18 cellular contexts compared by ENCODE assay signal in the genomic region with DNA sequence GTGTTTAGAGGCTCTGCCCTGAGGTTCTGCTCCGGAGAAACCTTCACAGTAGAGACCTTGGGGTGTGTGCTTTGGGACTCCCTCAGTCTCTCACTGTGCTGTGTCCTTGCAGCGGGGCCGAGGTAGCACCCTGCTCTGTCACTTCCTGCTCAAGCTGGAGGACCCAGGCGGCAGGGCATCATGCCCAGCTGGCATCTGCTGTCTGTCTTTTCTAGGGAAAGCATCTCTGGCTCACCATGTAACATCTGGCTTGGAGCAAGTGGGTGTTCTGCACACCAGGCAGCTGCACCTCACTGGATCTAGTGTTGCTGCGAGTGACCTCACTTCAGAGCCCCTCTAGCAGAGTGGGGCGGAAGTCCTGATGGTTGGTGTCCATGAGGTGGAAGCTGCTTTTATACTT.
"Had no signal": no experiment of that assay in that cellular context is flagged by ENCODE, and none has a peak within 500 bp of the region (broad histone marks: within the 10 kb centered on the region; RNA-seq: fewer than 3 reads in every experiment).

No MANE protein-coding gene starts in this region.

- H3K9ac ChIP-seq: neural progenitor cell had no signal

- H3K36me3 Mint-ChIP-seq: activated naive CD8-positive, alpha-beta T cell treated with anti-CD3 and anti-CD28 coated beads, Interleukin-2, amount 10 ng/mL, durations not matched to agents 7 days and 5 days; immature natural killer cell; neural progenitor cell had no signal

- H3K9me3 Mint-ChIP-seq: activated naive CD8-positive, alpha-beta T cell treated with anti-CD3 and anti-CD28 coated beads, Interleukin-2, amount 10 ng/mL, durations not matched to agents 7 days and 5 days; immature natural killer cell; neural progenitor cell had no signal

- H3K4me3 Mint-ChIP-seq: activated naive CD8-positive, alpha-beta T cell treated with anti-CD3 and anti-CD28 coated beads, Interleukin-2, amount 10 ng/mL, durations not matched to agents 7 days and 5 days; immature natural killer cell; neural progenitor cell had no signal

- ATAC-seq: activated CD4-positive, CD25-positive, alpha-beta regulatory T cell treated with anti-CD3 and anti-CD28 coated beads, Interleukin-2, amount 50 U/mL, for 24 hours; left colon; sciatic nerve had no signal

- H3K4me1 ChIP-seq: neural progenitor cell had no signal

- H3K27ac Mint-ChIP-seq: activated naive CD8-positive, alpha-beta T cell treated with anti-CD3 and anti-CD28 coated beads, Interleukin-2, amount 10 ng/mL, durations not matched to agents 7 days and 5 days; immature natural killer cell; neural progenitor cell had no signal

- H3K27ac ChIP-seq: brain microvascular endothelial cell, neural progenitor cell, thoracic aorta had no signal

- DNase-seq: activated naive CD4-positive, alpha-beta T cell; activated naive CD8-positive, alpha-beta T cell treated with anti-CD3 and anti-CD28 coated beads, Interleukin-2, amount 10 ng/mL, durations not matched to agents 7 days and 5 days; activated T-cell treated with anti-CD3 and anti-CD28 coated beads for 4 hours; brain microvascular endothelial cell; effector CD8-positive, alpha-beta T cell; foreskin melanocyte; head of caudate nucleus; immature natural killer cell; left colon; midbrain; stimulated activated CD4-positive, alpha-beta T cell treated with anti-CD3 and anti-CD28 coated beads, Interleukin-12 subunit alpha, Interleukin-12 subunit beta, amount 100 ng/mL, for 4 hours; stimulated activated CD4-positive, alpha-beta T cell treated with anti-CD3 and anti-CD28 coated beads, Interleukin-2, amount 100 ng/mL, for 24 hours; T-helper 9 cell had no signal

- H3K27me3 ChIP-seq: brain microvascular endothelial cell, neural progenitor cell had no signal

- H3K4me3 ChIP-seq: lung, neural progenitor cell, thoracic aorta had no signal

- H3K36me3 ChIP-seq: brain microvascular endothelial cell, neural progenitor cell, thoracic aorta had no signal

- H3K9me3 ChIP-seq: thoracic aorta had no signal

- H3K4me1 Mint-ChIP-seq: activated naive CD8-positive, alpha-beta T cell treated with anti-CD3 and anti-CD28 coated beads, Interleukin-2, amount 10 ng/mL, durations not matched to agents 7 days and 5 days; immature natural killer cell had no signal
